18 cellular contexts compared by ENCODE assay signal in the genomic region with DNA sequence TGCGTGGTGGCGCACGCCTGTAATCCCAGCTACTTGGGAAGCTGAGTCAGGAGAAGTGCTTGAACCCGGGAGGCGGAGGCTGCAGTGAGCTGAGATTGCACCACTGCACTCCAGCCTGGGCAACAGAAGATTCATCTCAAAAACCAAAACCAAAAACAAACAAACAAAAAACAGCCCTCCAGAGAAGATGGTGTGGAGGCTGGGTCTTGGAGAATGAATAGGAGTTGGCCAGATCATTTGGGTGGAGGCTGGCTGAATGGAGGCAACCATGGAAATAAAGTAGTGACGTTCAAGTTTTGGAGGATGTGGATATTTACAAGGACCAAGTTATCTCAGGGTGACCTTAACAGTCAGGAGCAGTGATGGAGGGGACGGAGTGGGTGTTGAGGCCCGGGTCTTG.
"Had no signal": no experiment of that assay in that cellular context is flagged by ENCODE, and none has a peak within 500 bp of the region (broad histone marks: within the 10 kb centered on the region; RNA-seq: fewer than 3 reads in every experiment).

No MANE protein-coding gene starts in this region.

- ATAC-seq: gastrocnemius medialis; left lobe of liver; psoas muscle; right lobe of liver; stimulated activated effector memory CD8-positive, alpha-beta T cell treated with anti-CD3 and anti-CD28 coated beads, Interleukin-12 subunit alpha, Interleukin-12 subunit beta, amount 100 ng/mL, for 72 hours had no signal

- H3K9me3 Mint-ChIP-seq: nephron; stimulated activated effector memory CD8-positive, alpha-beta T cell treated with anti-CD3 and anti-CD28 coated beads, Interleukin-12 subunit alpha, Interleukin-12 subunit beta, amount 100 ng/mL, for 72 hours had no signal

- H3K27ac ChIP-seq: adrenal gland, coronary artery, gastrocnemius medialis, psoas muscle, right lobe of liver, transverse colon had no signal

- H3K27ac Mint-ChIP-seq: nephron had no signal

- H3K4me3 ChIP-seq: adrenal gland, coronary artery, gastrocnemius medialis, psoas muscle, right lobe of liver, transverse colon had no signal

- H3K36me3 ChIP-seq: adrenal gland, gastrocnemius medialis, right lobe of liver, transverse colon had no signal

- H3K4me3 Mint-ChIP-seq: nephron; stimulated activated effector memory CD8-positive, alpha-beta T cell treated with anti-CD3 and anti-CD28 coated beads, Interleukin-12 subunit alpha, Interleukin-12 subunit beta, amount 100 ng/mL, for 72 hours had no signal

- H3K27me3 ChIP-seq: adrenal gland, gastrocnemius medialis, right lobe of liver, transverse colon had no signal

- DNase-seq: activated CD4-positive, alpha-beta T cell treated with anti-CD3 and anti-CD28 coated beads, Interleukin-2, amount 50 U/mL, for 4 hours; activated CD4-positive, CD25-positive, alpha-beta regulatory T cell; activated naive CD4-positive, alpha-beta T cell; activated T-cell treated with anti-CD3 and anti-CD28 coated beads, Interleukin-2, amount 50 U/mL, for 48 hours; adrenal gland; caudate nucleus; effector CD8-positive, alpha-beta T cell; gastrocnemius medialis; islet precursor cell; mammary epithelial cell; psoas muscle; right lobe of liver; substantia nigra; transverse colon had no signal
